In the genomic region with DNA sequence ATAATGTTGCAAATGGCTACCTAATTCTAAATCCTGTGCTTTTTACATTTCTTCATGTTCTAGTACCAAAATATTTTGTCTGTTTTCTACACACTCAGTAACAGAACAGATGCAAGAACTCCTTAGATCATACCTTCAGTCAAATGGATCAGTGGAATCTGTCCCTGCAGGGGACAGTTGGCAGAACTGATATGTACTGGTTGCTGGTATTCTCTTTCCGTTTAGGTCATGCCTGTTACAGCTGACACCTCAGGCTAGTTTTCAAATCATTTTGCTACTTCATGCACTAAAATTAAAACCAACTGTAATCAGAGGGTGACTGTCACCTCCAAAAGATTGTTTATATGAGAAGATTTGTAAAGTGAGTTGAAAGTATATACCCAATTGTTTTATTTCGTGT, we compare ENCODE assay signal across 19 cellular contexts.
DNase-seq lines count a peak whose midpoint lies in the region; ATAC-seq and TF ChIP-seq lines count a peak whose summit lies in the region.
"Had no signal": no experiment of that assay in that cellular context is flagged by ENCODE, and none has a peak within 500 bp of the region (broad histone marks: within the 10 kb centered on the region; RNA-seq: fewer than 3 reads in every experiment).

No MANE protein-coding gene starts in this region.

- peak; percentile 33 for DNase-seq in DMS 273 (lab: John Stamatoyannopoulos, UW; ENCODE audit: unreplicated experiment)
- DNase-seq in DMS 273 treated with DMSO at 0.1 percent for 48 hours (lab: John Stamatoyannopoulos, UW) = no peak
- no peak for DNase-seq in heart right ventricle
- no peak for DNase-seq in heart left ventricle
- peak; percentile 12 for DNase-seq in NCI-H69 (lab: John Stamatoyannopoulos, UW)
- DNase-seq in cerebellar cortex (ENCODE audit: low spot score) = peak; percentile 19
- DNase-seq in middle frontal gyrus (ENCODE audit: extremely low spot score, low spot score) = no peak
- DNase-seq: CD4-positive, alpha-beta memory T cell; DMS79; GF-D8; GOT3; H7; HFFc6 had no signal

- H3K4me3 ChIP-seq in heart right ventricle (no peak overlapping the region), heart left ventricle (no peak overlapping the region)
- H3K4me3 ChIP-seq: A549, BLaER1 had no signal

- peak overlapping the region in 6 of 10 donors; percentile 1 to 76 (median 24) for H3K27ac ChIP-seq in heart right ventricle
- H3K27ac ChIP-seq in heart left ventricle = peak overlapping the region in 5 of 12 donors; percentile 16 to 81 (median 43)
- H3K27ac ChIP-seq: 22Rv1, A549, BLaER1 had no signal

- TF ChIP-seq CTCF in heart right ventricle (IDR thresholded peaks at IDR 0.05) (no peak), heart left ventricle (IDR thresholded peaks at IDR 0.05) (no peak)

- no peak for ATAC-seq in heart right ventricle
- no peak for ATAC-seq in heart left ventricle
- no peak for ATAC-seq in GM19463 (IDR thresholded peaks at IDR 0.05; ENCODE audit: unreplicated experiment)
- ATAC-seq: A549, HCT116, HepG2 had no signal

- 54 to 55% methylated on average over 2 of the region's 2 CpGs for WGBS in heart right ventricle, 2 donors
- WGBS in heart left ventricle, 4 donors = 46 to 60% (median 58%) methylated on average over 2 of the region's 2 CpGs

- H3K36me3 ChIP-seq in heart right ventricle = peaks cover 0 to 6% (median 0%) of the 10 kb centered on the region in 9 donors
- peaks cover 0 to 16% (median 0%) of the 10 kb centered on the region in 9 donors for H3K36me3 ChIP-seq in heart left ventricle
- H3K36me3 ChIP-seq: BLaER1 had no signal

- intact Hi-C loops in heart right ventricle (cut with DNase I) (no loop called here), heart left ventricle (cut with DNase I) (loop anchor here in 1 of 10 donors (5.0 kb wide), 1 partner anchor 48 kb away; no protein-coding TSS in a partner anchor)

- TF ChIP-seq POLR2A in heart left ventricle (IDR thresholded peaks at IDR 0.05) = no peak

- no peaks in the 10 kb centered on the region for H3K27me3 ChIP-seq in heart right ventricle
- H3K27me3 ChIP-seq in heart left ventricle = no peaks in the 10 kb centered on the region
- H3K27me3 ChIP-seq: BLaER1 had no signal

- H3K9me3 ChIP-seq in heart right ventricle (peaks cover 0 to 4% (median 0%) of the 10 kb centered on the region in 11 donors), heart left ventricle (peaks cover 0 to 4% (median 0%) of the 10 kb centered on the region in 12 donors)
- H3K9me3 ChIP-seq: A549, BLaER1 had no signal

- H3K4me1 ChIP-seq in heart right ventricle (peaks cover 0 to 37% (median 7%) of the 10 kb centered on the region in 9 donors), heart left ventricle (peaks cover 0 to 25% (median 3%) of the 10 kb centered on the region in 12 donors)
- H3K4me1 ChIP-seq: A549, BLaER1 had no signal

Comparison
In these comparisons a context has a peak if more than half of its experiments do, and no peak if none do; other contexts are left out.
1. DNase-seq: peak in DMS 273 (single experiment), NCI-H69 (single experiment) and cerebellar cortex (single experiment); none in DMS 273 treated with DMSO at 0.1 percent for 48 hours (single experiment), heart right ventricle (0 of 2), heart left ventricle (0 of 5) and middle frontal gyrus (single experiment).